8 cellular contexts compared by ENCODE assay signal in genomic region chr4:158810487-158811215, GRCh38. TPM values are rescaled to one million over a fixed set of nuclear protein-coding genes. Genes with fewer than 3 reads are reported as not detected.
DNase-seq lines count a peak whose midpoint lies in the region; ATAC-seq and TF ChIP-seq lines count a peak whose summit lies in the region.

No MANE protein-coding gene starts in this region.

- peaks cover 34% of the 10 kb centered on the region for H3K79me2 ChIP-seq in ACC112 (ENCODE audit: control insufficient read depth, insufficient read depth, low read length, unreplicated experiment)

- DNase-seq in WERI-Rb-1 (peak; percentile 30), foreskin fibroblast (peak; percentile 92 to 96), psoas muscle (peak; percentile 63 to 74), GM19240 (ENCODE audit: insufficient read length, low spot score) (no peak)

- H3K36me3 ChIP-seq in ACC112 (ENCODE audit: insufficient read depth, low read length) (no peaks in the 10 kb centered on the region), WERI-Rb-1 (no peaks in the 10 kb centered on the region), psoas muscle (ENCODE audit: insufficient read depth in 1 of 2, low read depth in 1 of 2) (no peaks in the 10 kb centered on the region)

- H3K4me3 ChIP-seq in ACC112 (ENCODE audit: low read depth, low read length), result peak overlapping the region; percentile 54
- no peak overlapping the region for H3K4me3 ChIP-seq in WERI-Rb-1 (ENCODE audit: low read depth, low read length)
- peak overlapping the region in 1 of 2 donors; percentile 5 for H3K4me3 ChIP-seq in foreskin fibroblast (ENCODE audit: low read depth in 1 of 2, low read length in 2 of 2)
- peak overlapping the region; percentile 17 for H3K4me3 ChIP-seq in psoas muscle

- H2AFZ ChIP-seq in ACC112 (ENCODE audit: low read length, unreplicated experiment), result no peak overlapping the region

- TF ChIP-seq POLR2A in GM18505 (IDR thresholded peaks at IDR 0.05; ENCODE audit: borderline replicate concordance, extremely low read depth, insufficient read depth, insufficient read length), result no peak

- TF ChIP-seq CTCF in WERI-Rb-1 (IDR thresholded peaks at IDR 0.05; ENCODE audit: low read depth, low read length) (no peak), foreskin fibroblast (IDR thresholded peaks at IDR 0.05; ENCODE audit: low read depth, low read length) (no peak), psoas muscle (IDR thresholded peaks at IDR 0.05) (no peak)

- peaks cover 29% of the 10 kb centered on the region for H3K4me1 ChIP-seq in ACC112 (ENCODE audit: control insufficient read depth, insufficient read depth, low read length, unreplicated experiment)
- peaks cover 74% of the 10 kb centered on the region for H3K4me1 ChIP-seq in psoas muscle

- H3K9me3 ChIP-seq in WERI-Rb-1 (ENCODE audit: severe bottlenecking) (no peaks in the 10 kb centered on the region), psoas muscle (no peaks in the 10 kb centered on the region)

- ATAC-seq in GM21447 (IDR thresholded peaks at IDR 0.05; ENCODE audit: unreplicated experiment) (peak; percentile 10), psoas muscle (peak; percentile 70 to 85 (median 80)), GM21737 (IDR thresholded peaks at IDR 0.05; ENCODE audit: unreplicated experiment) (no peak), GM18505 (IDR thresholded peaks at IDR 0.05; ENCODE audit: unreplicated experiment) (no peak)

- intact Hi-C loops in psoas muscle (cut with DNase I), result loop anchor here (2.0 to 5.0 kb wide), 2 partner anchors 33 to 38 kb away; no protein-coding TSS in a partner anchor

- WGBS in psoas muscle, 3 donors, result 14 to 19% (median 17%) methylated on average over 3 of the region's 3 CpGs

- H3K27me3 ChIP-seq in ACC112 (ENCODE audit: insufficient read depth, low read length) (no peaks in the 10 kb centered on the region), WERI-Rb-1 (ENCODE audit: insufficient read depth, low read depth, severe bottlenecking) (no peaks in the 10 kb centered on the region), psoas muscle (ENCODE audit: insufficient read depth in 3 of 3, low read length in 2 of 3) (no peaks in the 10 kb centered on the region)

- H3K27ac ChIP-seq in ACC112 (ENCODE audit: low read depth, low read length) (peak overlapping the region; percentile 90), WERI-Rb-1 (no peak overlapping the region; the same call in 1 of the 2 replicates), psoas muscle (peak overlapping the region; percentile 90)

RNA-seq across cellular contexts. Expression of gene FNIP2, which starts 41.8 kb away (rescaled TPM):
- total RNA-seq in psoas muscle, result 10 to 100 TPM; 31.5 to 92.1 (median 53.4) TPM
- polyA plus RNA-seq in psoas muscle, result 10 to 100 TPM; 15.6 to 33.3 (median 19.1) TPM

Comparison
In these comparisons a context has a peak if more than half of its experiments do, and no peak if none do; other contexts are left out.
1. ATAC-seq: peak in GM21447 (single experiment) and psoas muscle (4 of 4); none in GM21737 (single experiment) and GM18505 (single experiment).